20 cellular contexts compared by ENCODE assay signal in genomic region chr4:132540797-132541196, GRCh38.
DNase-seq lines count a peak whose midpoint lies in the region; ATAC-seq and FAIRE-seq lines count a peak whose summit lies in the region.
"Had no signal": no experiment of that assay in that cellular context is flagged by ENCODE, and none has a peak within 500 bp of the region (broad histone marks: within the 10 kb centered on the region; RNA-seq: fewer than 3 reads in every experiment).

No MANE protein-coding gene starts in this region.

- in situ Hi-C loops in ACHN (cut with HindIII; ENCODE audit: low pct_ligation_motif_present, low pct_unique_long_range_greater_than_20kb, low sequenced_read_pairs): no loop called here
- in situ Hi-C loops in KBM-7 (cut with MboI; ENCODE audit: low pct_unique_long_range_greater_than_20kb, low sequenced_read_pairs): no loop called here

- FAIRE-seq in GM19239 (lab: Jason Lieb, UNC): no peak
- FAIRE-seq: endothelial cell of umbilical vein, G401.6, GM18507, K562, TTC549 had no signal

- DNase-seq in DMS153 treated with DMSO at 0.1 percent for 48 hours (lab: John Stamatoyannopoulos, UW; ENCODE audit: unreplicated experiment) (peak; percentile 39), NCI-H146 (lab: John Stamatoyannopoulos, UW) (peak; percentile 32), NCI-H2196 treated with DMSO at 0.1 percent for 48 hours (lab: John Stamatoyannopoulos, UW; ENCODE audit: unreplicated experiment) (peak; percentile 25), RPMI8226 (peak; percentile 59), GM19239 (ENCODE audit: insufficient read length, low spot score) (no peak), ACHN (no peak), KBM-7 (no peak), left lobe of liver (ENCODE audit: low spot score) (no peak)
- DNase-seq: activated naive CD4-positive, alpha-beta T cell treated with anti-CD3 and anti-CD28 coated beads, Interleukin-2, amount 10 ng/mL, durations not matched to agents 7 days and 5 days; aorta; NCI-H524; T-cell had no signal

- no peak for ATAC-seq in left lobe of liver
- ATAC-seq: HCT116; K562; Right ventricle myocardium inferior; stimulated activated memory B cell treated with anti-CD40 and anti-IgM and Interleukin-4, amounts not matched to agents 10 μg/mL and 1 μg/mL and 100 μg/mL, for 72 hours; T-cell had no signal

Comparison
In these comparisons a context has a peak if more than half of its experiments do, and no peak if none do; other contexts are left out.
1. DNase-seq: peak in DMS153 treated with DMSO at 0.1 percent for 48 hours (single experiment), NCI-H146 (single experiment), NCI-H2196 treated with DMSO at 0.1 percent for 48 hours (single experiment) and RPMI8226 (single experiment); none in GM19239 (single experiment), ACHN (single experiment), KBM-7 (single experiment) and left lobe of liver (single experiment).